In the genomic region with DNA sequence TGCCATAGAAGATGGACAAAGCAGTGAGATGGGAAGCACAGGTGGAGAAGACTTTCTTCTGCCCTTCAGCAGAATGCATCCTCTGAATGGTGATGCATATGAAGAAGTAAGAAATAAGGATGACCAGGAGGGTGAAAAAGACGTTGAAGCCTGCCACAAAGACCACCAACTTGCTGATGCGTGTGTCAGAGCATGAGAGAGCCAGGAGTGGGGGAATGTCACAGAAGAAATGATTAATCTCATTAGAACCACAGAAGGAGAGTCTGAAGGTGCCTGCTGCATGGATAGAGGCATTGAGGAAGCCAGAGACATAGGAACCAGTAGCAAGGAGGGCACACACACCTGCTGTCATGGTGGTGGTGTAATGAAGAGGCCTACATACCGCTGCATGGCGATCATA, we compare ENCODE assay signal across 1 cellular context.
TF ChIP-seq lines count a peak whose summit lies in the region.

No MANE protein-coding gene starts in this region.

TF ChIP-seq in IMR-90, 13 proteins besides CTCF, POLR2A, EP300 and RAD21:
- TF ChIP-seq, protein P1, sequence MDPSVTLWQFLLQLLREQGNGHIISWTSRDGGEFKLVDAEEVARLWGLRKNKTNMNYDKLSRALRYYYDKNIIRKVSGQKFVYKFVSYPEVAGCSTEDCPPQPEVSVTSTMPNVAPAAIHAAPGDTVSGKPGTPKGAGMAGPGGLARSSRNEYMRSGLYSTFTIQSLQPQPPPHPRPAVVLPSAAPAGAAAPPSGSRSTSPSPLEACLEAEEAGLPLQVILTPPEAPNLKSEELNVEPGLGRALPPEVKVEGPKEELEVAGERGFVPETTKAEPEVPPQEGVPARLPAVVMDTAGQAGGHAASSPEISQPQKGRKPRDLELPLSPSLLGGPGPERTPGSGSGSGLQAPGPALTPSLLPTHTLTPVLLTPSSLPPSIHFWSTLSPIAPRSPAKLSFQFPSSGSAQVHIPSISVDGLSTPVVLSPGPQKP (IDR thresholded peaks at IDR 0.05; ENCODE audit: borderline replicate concordance, low read depth, low read length) = no peak
- TF ChIP-seq BHLHE40 (IDR thresholded peaks at IDR 0.05; ENCODE audit: low read depth, low read length) (no peak), CEBPB (IDR thresholded peaks at IDR 0.05; ENCODE audit: low read depth, low read length) (no peak), MXI1 (IDR thresholded peaks at IDR 0.05; ENCODE audit: borderline replicate concordance, low read depth, low read length) (no peak), CHD1 (IDR thresholded peaks at IDR 0.05; ENCODE audit: low read depth, low read length) (no peak), MAZ (IDR thresholded peaks at IDR 0.05; ENCODE audit: borderline replicate concordance, low read depth, low read length) (no peak), RFX5 (IDR thresholded peaks at IDR 0.05; ENCODE audit: low read depth, low read length) (no peak), SMC3 (IDR thresholded peaks at IDR 0.05; ENCODE audit: low read depth, low read length) (no peak), NFE2L2 (IDR thresholded peaks at IDR 0.05; ENCODE audit: low read depth, low read length) (no peak), MAFK (IDR thresholded peaks at IDR 0.05; ENCODE audit: low read depth, low read length) (no peak), FOS (IDR thresholded peaks at IDR 0.05; ENCODE audit: low read depth, low read length) (no peak), RCOR1 (IDR thresholded peaks at IDR 0.05; ENCODE audit: insufficient replicate concordance, low read length) (no peak)
- TF ChIP-seq, protein P2, sequence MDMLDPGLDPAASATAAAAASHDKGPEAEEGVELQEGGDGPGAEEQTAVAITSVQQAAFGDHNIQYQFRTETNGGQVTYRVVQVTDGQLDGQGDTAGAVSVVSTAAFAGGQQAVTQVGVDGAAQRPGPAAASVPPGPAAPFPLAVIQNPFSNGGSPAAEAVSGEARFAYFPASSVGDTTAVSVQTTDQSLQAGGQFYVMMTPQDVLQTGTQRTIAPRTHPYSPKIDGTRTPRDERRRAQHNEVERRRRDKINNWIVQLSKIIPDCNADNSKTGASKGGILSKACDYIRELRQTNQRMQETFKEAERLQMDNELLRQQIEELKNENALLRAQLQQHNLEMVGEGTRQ (IDR thresholded peaks at IDR 0.05; ENCODE audit: low read depth, low read length) = no peak
